ENCODE assay signal across 1 cellular context in the genomic region with DNA sequence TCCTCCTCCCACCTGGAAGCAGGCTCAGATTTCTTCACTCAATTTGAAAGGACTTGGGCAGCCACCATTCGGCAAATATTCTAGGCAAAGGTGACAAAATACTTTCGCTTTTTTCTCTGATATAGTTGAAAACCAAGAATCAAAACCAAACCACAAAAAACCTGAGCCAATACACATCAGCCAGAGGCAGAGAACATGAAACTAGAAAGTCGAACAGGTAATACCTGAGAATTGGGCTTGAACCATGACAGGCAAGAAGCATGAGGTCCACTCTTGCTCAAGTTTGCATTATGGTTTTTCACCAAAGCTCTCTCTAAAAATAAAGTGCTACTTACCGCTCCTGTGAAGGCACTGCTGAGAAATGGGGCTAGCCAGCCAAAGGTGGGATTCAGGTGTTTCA.
A peak's percentile ranks its signal among the peaks of the same experiment; 100 is the strongest.
TF ChIP-seq lines count a peak whose summit lies in the region.

No MANE protein-coding gene starts in this region.

TF ChIP-seq in GM12878, 131 proteins besides CTCF, POLR2A, EP300 and RAD21 (continued from another document and continues in another):
- TF ChIP-seq PML (IDR thresholded peaks at IDR 0.05; ENCODE audit: low read length) (0 out of 2 replicates have a peak, but pooled peaks have one; percentile 43), NFYA (IDR thresholded peaks at IDR 0.05; ENCODE audit: borderline replicate concordance, low read depth, low read length) (no peak), TCF3 (IDR thresholded peaks at IDR 0.05; ENCODE audit: borderline replicate concordance, insufficient read depth, low read depth, low read length) (no peak), SMC3 (IDR thresholded peaks at IDR 0.05; ENCODE audit: borderline replicate concordance, low read length) (no peak), POLR2AphosphoS2 (IDR thresholded peaks at IDR 0.05; ENCODE audit: low read depth, low read length) (no peak), FOXM1 (IDR thresholded peaks at IDR 0.05; ENCODE audit: low read depth, low read length) (peak; percentile 41; the same call in 1 of the 2 replicates), SMARCA5 (IDR thresholded peaks at IDR 0.05) (no peak), PAX5 (IDR thresholded peaks at IDR 0.05; ENCODE audit: borderline replicate concordance, low read depth, low read length) (no peak), IRF4 (IDR thresholded peaks at IDR 0.05; ENCODE audit: low read depth, low read length) (0 out of 2 replicates have a peak, but pooled peaks have one; percentile 26), MXI1 (IDR thresholded peaks at IDR 0.05; ENCODE audit: low read depth, low read length) (no peak), STAT1 (conservative IDR thresholded peaks at IDR 0.05) (no peak), ZNF24 (IDR thresholded peaks at IDR 0.05) (no peak), CBFB (IDR thresholded peaks at IDR 0.05; ENCODE audit: low read depth) (0 out of 2 replicates have a peak, but pooled peaks have one; percentile 39), RBBP5 (conservative IDR thresholded peaks at IDR 0.05) (no peak), SRF (IDR thresholded peaks at IDR 0.05; ENCODE audit: low read depth in 2 of 2, low read length in 2 of 2) (no peak), POU2F2 (IDR thresholded peaks at IDR 0.05; ENCODE audit: borderline replicate concordance, low read depth, low read length) (no peak), NFXL1 (IDR thresholded peaks at IDR 0.05; ENCODE audit: borderline replicate concordance) (no peak), POLR2AphosphoS5 (IDR thresholded peaks at IDR 0.05; ENCODE audit: low read length) (no peak), SIX5 (IDR thresholded peaks at IDR 0.05; ENCODE audit: low read depth, low read length, severe bottlenecking) (no peak), ASH2L (IDR thresholded peaks at IDR 0.05; ENCODE audit: borderline replicate concordance, low read depth) (no peak), BCL11A (IDR thresholded peaks at IDR 0.05; ENCODE audit: low read depth, low read length) (no peak), GATAD2B (conservative IDR thresholded peaks at IDR 0.05; ENCODE audit: low read depth) (no peak), SP1 (IDR thresholded peaks at IDR 0.05; ENCODE audit: low read depth, low read length) (no peak), JUNB (IDR thresholded peaks at IDR 0.05) (peak; percentile 48; the same call in 1 of the 2 replicates), CBX3 (IDR thresholded peaks at IDR 0.05; ENCODE audit: borderline replicate concordance, low read depth) (no peak), ZNF274 (IDR thresholded peaks at IDR 0.05; ENCODE audit: insufficient read depth, insufficient read length) (no peak), PAX8 (IDR thresholded peaks at IDR 0.05) (no peak), HCFC1 (IDR thresholded peaks at IDR 0.05; ENCODE audit: low read length) (no peak), TARDBP (IDR thresholded peaks at IDR 0.05; ENCODE audit: borderline replicate concordance) (no peak), TBL1XR1 (IDR thresholded peaks at IDR 0.05; ENCODE audit: low read depth, low read length) (no peak), ETV6 (conservative IDR thresholded peaks at IDR 0.05 in 1 of 2, IDR thresholded peaks at IDR 0.05 in 1 of 2; ENCODE audit: borderline replicate concordance in 1 of 2, low read depth in 1 of 2) (no peak), RFX5 (IDR thresholded peaks at IDR 0.05; ENCODE audit: low read depth, low read length) (no peak), NR2C2 (IDR thresholded peaks at IDR 0.05; ENCODE audit: borderline replicate concordance, control insufficient read depth, insufficient read length, low read depth) (no peak), GABPA (IDR thresholded peaks at IDR 0.05; ENCODE audit: low read depth) (no peak), CHD2 (IDR thresholded peaks at IDR 0.05; ENCODE audit: borderline replicate concordance, low read depth, low read length) (no peak), MTA2 (IDR thresholded peaks at IDR 0.05; ENCODE audit: low read depth) (0 out of 2 replicates have a peak, but pooled peaks have one; percentile 19), MEF2B (IDR thresholded peaks at IDR 0.05; ENCODE audit: partially characterized antibody, poor library complexity, severe bottlenecking) (no peak)
- TF ChIP-seq, protein P1, sequence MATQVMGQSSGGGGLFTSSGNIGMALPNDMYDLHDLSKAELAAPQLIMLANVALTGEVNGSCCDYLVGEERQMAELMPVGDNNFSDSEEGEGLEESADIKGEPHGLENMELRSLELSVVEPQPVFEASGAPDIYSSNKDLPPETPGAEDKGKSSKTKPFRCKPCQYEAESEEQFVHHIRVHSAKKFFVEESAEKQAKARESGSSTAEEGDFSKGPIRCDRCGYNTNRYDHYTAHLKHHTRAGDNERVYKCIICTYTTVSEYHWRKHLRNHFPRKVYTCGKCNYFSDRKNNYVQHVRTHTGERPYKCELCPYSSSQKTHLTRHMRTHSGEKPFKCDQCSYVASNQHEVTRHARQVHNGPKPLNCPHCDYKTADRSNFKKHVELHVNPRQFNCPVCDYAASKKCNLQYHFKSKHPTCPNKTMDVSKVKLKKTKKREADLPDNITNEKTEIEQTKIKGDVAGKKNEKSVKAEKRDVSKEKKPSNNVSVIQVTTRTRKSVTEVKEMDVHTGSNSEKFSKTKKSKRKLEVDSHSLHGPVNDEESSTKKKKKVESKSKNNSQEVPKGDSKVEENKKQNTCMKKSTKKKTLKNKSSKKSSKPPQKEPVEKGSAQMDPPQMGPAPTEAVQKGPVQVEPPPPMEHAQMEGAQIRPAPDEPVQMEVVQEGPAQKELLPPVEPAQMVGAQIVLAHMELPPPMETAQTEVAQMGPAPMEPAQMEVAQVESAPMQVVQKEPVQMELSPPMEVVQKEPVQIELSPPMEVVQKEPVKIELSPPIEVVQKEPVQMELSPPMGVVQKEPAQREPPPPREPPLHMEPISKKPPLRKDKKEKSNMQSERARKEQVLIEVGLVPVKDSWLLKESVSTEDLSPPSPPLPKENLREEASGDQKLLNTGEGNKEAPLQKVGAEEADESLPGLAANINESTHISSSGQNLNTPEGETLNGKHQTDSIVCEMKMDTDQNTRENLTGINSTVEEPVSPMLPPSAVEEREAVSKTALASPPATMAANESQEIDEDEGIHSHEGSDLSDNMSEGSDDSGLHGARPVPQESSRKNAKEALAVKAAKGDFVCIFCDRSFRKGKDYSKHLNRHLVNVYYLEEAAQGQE (IDR thresholded peaks at IDR 0.05; ENCODE audit: low read depth, low read length) = no peak
- TF ChIP-seq, protein P2, sequence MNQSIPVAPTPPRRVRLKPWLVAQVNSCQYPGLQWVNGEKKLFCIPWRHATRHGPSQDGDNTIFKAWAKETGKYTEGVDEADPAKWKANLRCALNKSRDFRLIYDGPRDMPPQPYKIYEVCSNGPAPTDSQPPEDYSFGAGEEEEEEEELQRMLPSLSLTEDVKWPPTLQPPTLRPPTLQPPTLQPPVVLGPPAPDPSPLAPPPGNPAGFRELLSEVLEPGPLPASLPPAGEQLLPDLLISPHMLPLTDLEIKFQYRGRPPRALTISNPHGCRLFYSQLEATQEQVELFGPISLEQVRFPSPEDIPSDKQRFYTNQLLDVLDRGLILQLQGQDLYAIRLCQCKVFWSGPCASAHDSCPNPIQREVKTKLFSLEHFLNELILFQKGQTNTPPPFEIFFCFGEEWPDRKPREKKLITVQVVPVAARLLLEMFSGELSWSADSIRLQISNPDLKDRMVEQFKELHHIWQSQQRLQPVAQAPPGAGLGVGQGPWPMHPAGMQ (IDR thresholded peaks at IDR 0.05; ENCODE audit: borderline replicate concordance) = no peak
- TF ChIP-seq, protein P3, sequence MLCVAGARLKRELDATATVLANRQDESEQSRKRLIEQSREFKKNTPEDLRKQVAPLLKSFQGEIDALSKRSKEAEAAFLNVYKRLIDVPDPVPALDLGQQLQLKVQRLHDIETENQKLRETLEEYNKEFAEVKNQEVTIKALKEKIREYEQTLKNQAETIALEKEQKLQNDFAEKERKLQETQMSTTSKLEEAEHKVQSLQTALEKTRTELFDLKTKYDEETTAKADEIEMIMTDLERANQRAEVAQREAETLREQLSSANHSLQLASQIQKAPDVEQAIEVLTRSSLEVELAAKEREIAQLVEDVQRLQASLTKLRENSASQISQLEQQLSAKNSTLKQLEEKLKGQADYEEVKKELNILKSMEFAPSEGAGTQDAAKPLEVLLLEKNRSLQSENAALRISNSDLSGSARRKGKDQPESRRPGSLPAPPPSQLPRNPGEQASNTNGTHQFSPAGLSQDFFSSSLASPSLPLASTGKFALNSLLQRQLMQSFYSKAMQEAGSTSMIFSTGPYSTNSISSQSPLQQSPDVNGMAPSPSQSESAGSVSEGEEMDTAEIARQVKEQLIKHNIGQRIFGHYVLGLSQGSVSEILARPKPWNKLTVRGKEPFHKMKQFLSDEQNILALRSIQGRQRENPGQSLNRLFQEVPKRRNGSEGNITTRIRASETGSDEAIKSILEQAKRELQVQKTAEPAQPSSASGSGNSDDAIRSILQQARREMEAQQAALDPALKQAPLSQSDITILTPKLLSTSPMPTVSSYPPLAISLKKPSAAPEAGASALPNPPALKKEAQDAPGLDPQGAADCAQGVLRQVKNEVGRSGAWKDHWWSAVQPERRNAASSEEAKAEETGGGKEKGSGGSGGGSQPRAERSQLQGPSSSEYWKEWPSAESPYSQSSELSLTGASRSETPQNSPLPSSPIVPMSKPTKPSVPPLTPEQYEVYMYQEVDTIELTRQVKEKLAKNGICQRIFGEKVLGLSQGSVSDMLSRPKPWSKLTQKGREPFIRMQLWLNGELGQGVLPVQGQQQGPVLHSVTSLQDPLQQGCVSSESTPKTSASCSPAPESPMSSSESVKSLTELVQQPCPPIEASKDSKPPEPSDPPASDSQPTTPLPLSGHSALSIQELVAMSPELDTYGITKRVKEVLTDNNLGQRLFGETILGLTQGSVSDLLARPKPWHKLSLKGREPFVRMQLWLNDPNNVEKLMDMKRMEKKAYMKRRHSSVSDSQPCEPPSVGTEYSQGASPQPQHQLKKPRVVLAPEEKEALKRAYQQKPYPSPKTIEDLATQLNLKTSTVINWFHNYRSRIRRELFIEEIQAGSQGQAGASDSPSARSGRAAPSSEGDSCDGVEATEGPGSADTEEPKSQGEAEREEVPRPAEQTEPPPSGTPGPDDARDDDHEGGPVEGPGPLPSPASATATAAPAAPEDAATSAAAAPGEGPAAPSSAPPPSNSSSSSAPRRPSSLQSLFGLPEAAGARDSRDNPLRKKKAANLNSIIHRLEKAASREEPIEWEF (IDR thresholded peaks at IDR 0.05; ENCODE audit: insufficient replicate concordance, low read depth, low read length) = no peak
- TF ChIP-seq, protein P4, sequence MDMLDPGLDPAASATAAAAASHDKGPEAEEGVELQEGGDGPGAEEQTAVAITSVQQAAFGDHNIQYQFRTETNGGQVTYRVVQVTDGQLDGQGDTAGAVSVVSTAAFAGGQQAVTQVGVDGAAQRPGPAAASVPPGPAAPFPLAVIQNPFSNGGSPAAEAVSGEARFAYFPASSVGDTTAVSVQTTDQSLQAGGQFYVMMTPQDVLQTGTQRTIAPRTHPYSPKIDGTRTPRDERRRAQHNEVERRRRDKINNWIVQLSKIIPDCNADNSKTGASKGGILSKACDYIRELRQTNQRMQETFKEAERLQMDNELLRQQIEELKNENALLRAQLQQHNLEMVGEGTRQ (IDR thresholded peaks at IDR 0.05; ENCODE audit: borderline replicate concordance, low read depth, low read length) = no peak
- TF ChIP-seq, protein P5, sequence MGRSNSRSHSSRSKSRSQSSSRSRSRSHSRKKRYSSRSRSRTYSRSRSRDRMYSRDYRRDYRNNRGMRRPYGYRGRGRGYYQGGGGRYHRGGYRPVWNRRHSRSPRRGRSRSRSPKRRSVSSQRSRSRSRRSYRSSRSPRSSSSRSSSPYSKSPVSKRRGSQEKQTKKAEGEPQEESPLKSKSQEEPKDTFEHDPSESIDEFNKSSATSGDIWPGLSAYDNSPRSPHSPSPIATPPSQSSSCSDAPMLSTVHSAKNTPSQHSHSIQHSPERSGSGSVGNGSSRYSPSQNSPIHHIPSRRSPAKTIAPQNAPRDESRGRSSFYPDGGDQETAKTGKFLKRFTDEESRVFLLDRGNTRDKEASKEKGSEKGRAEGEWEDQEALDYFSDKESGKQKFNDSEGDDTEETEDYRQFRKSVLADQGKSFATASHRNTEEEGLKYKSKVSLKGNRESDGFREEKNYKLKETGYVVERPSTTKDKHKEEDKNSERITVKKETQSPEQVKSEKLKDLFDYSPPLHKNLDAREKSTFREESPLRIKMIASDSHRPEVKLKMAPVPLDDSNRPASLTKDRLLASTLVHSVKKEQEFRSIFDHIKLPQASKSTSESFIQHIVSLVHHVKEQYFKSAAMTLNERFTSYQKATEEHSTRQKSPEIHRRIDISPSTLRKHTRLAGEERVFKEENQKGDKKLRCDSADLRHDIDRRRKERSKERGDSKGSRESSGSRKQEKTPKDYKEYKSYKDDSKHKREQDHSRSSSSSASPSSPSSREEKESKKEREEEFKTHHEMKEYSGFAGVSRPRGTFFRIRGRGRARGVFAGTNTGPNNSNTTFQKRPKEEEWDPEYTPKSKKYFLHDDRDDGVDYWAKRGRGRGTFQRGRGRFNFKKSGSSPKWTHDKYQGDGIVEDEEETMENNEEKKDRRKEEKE (IDR thresholded peaks at IDR 0.05) = no peak
- TF ChIP-seq, protein P6, sequence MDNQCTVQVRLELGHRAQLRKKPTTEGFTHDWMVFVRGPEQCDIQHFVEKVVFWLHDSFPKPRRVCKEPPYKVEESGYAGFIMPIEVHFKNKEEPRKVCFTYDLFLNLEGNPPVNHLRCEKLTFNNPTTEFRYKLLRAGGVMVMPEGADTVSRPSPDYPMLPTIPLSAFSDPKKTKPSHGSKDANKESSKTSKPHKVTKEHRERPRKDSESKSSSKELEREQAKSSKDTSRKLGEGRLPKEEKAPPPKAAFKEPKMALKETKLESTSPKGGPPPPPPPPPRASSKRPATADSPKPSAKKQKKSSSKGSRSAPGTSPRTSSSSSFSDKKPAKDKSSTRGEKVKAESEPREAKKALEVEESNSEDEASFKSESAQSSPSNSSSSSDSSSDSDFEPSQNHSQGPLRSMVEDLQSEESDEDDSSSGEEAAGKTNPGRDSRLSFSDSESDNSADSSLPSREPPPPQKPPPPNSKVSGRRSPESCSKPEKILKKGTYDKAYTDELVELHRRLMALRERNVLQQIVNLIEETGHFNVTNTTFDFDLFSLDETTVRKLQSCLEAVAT (IDR thresholded peaks at IDR 0.05) = no peak
- TF ChIP-seq, protein P7, sequence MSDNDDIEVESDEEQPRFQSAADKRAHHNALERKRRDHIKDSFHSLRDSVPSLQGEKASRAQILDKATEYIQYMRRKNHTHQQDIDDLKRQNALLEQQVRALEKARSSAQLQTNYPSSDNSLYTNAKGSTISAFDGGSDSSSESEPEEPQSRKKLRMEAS (IDR thresholded peaks at IDR 0.05; ENCODE audit: low read depth, low read length) = no peak
- TF ChIP-seq, protein P8, sequence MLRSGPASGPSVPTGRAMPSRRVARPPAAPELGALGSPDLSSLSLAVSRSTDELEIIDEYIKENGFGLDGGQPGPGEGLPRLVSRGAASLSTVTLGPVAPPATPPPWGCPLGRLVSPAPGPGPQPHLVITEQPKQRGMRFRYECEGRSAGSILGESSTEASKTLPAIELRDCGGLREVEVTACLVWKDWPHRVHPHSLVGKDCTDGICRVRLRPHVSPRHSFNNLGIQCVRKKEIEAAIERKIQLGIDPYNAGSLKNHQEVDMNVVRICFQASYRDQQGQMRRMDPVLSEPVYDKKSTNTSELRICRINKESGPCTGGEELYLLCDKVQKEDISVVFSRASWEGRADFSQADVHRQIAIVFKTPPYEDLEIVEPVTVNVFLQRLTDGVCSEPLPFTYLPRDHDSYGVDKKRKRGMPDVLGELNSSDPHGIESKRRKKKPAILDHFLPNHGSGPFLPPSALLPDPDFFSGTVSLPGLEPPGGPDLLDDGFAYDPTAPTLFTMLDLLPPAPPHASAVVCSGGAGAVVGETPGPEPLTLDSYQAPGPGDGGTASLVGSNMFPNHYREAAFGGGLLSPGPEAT (IDR thresholded peaks at IDR 0.05; ENCODE audit: low read depth) = no peak
